ENCODE assay signal across 27 cellular contexts in genomic region chr10:110312206-110312605, GRCh38.
"Had no signal": no experiment of that assay in that cellular context is flagged by ENCODE, and none has a peak within 500 bp of the region (broad histone marks: within the 10 kb centered on the region; RNA-seq: fewer than 3 reads in every experiment).

No MANE protein-coding gene starts in this region.

- H3K4me1 ChIP-seq: adrenal gland, pancreas, thyroid gland, upper lobe of right lung had no signal

- DNase-seq: activated CD4-positive, alpha-beta T cell treated with anti-CD3 and anti-CD28 coated beads for 36 hours; activated CD4-positive, alpha-beta T cell treated with anti-CD3 and anti-CD28 coated beads, Interleukin-2, amount 50 U/mL, for 4 hours; activated CD8-positive, alpha-beta memory T cell treated with anti-CD3 and anti-CD28 coated beads, Interleukin-2, amount 50 U/mL, for 4 hours; activated effector memory CD4-positive, alpha-beta T cell treated with anti-CD3 and anti-CD28 coated beads, Interleukin-2, amount 50 U/mL, for 16 hours; activated naive CD4-positive, alpha-beta T cell treated with anti-CD3 and anti-CD28 coated beads for 36 hours; activated naive CD8-positive, alpha-beta T cell treated with anti-CD3 and anti-CD28 coated beads for 36 hours; activated T-cell treated with anti-CD3 and anti-CD28 coated beads, Interleukin-2, amount 50 U/mL, for 1 hour; adrenal gland; aorta; cortex of kidney; glutamatergic neuron; islet precursor cell; left cardiac atrium; left ventricle myocardium superior; midbrain; naive thymus-derived CD4-positive, alpha-beta T cell; pancreas; stimulated activated CD4-positive, alpha-beta T cell treated with anti-CD3 and anti-CD28 coated beads, Interleukin-1b, Interleukin-23, amount 100 ng/mL, for 48 hours; stimulated activated naive B cell treated with anti-CD40 and anti-IgM and Interleukin-4, amounts not matched to agents 10 μg/mL and 1 μg/mL and 100 μg/mL, for 72 hours; stomach; thyroid gland; upper lobe of right lung had no signal

- H3K4me3 ChIP-seq: adrenal gland, hepatocyte, pancreas, right atrium auricular region, smooth muscle cell, stomach, thyroid gland, upper lobe of right lung had no signal

- H3K27ac Mint-ChIP-seq: activated CD4-positive, alpha-beta T cell treated with anti-CD3 and anti-CD28 coated beads for 36 hours; activated naive CD4-positive, alpha-beta T cell treated with anti-CD3 and anti-CD28 coated beads for 36 hours; activated naive CD8-positive, alpha-beta T cell treated with anti-CD3 and anti-CD28 coated beads for 36 hours; activated T-helper 1 cell treated with anti-CD3 and anti-CD28 coated beads, Interleukin-12 subunit alpha, Interleukin-12 subunit beta, Interleukin-2, Interleukin-4 antibody, amounts not matched to agents 30 ng/mL and 10 ng/mL and 1 ng/mL, durations not matched to agents 14 hours and 24 hours and 36 hours; naive thymus-derived CD4-positive, alpha-beta T cell had no signal

- H3K27me3 Mint-ChIP-seq: stimulated activated naive B cell treated with anti-CD40 and anti-IgM and Interleukin-4, amounts not matched to agents 10 μg/mL and 1 μg/mL and 100 μg/mL, for 72 hours had no signal

- H3K27me3 ChIP-seq: hepatocyte, right atrium auricular region, stomach, thyroid gland, upper lobe of right lung had no signal

- H3K9me3 Mint-ChIP-seq: activated naive CD4-positive, alpha-beta T cell treated with anti-CD3 and anti-CD28 coated beads for 36 hours; activated naive CD8-positive, alpha-beta T cell treated with anti-CD3 and anti-CD28 coated beads for 36 hours; activated T-helper 1 cell treated with anti-CD3 and anti-CD28 coated beads, Interleukin-12 subunit alpha, Interleukin-12 subunit beta, Interleukin-2, Interleukin-4 antibody, amounts not matched to agents 30 ng/mL and 10 ng/mL and 1 ng/mL, durations not matched to agents 14 hours and 24 hours and 36 hours; brain; naive thymus-derived CD4-positive, alpha-beta T cell; stimulated activated naive B cell treated with anti-CD40 and anti-IgM and Interleukin-4, amounts not matched to agents 10 μg/mL and 1 μg/mL and 100 μg/mL, for 72 hours had no signal

- ATAC-seq: activated CD4-positive, alpha-beta T cell treated with anti-CD3 and anti-CD28 coated beads for 36 hours; naive thymus-derived CD4-positive, alpha-beta T cell; stimulated activated naive B cell treated with anti-CD40 and anti-IgM and Interleukin-4, amounts not matched to agents 10 μg/mL and 1 μg/mL and 100 μg/mL, for 72 hours; upper lobe of right lung had no signal

- H3K36me3 ChIP-seq: adrenal gland, pancreas, right atrium auricular region, stomach, thyroid gland, upper lobe of right lung had no signal

- H3K27ac ChIP-seq: adrenal gland, hepatocyte, pancreas, right atrium auricular region, stomach, thyroid gland, upper lobe of right lung had no signal

- H3K4me3 Mint-ChIP-seq: activated CD4-positive, alpha-beta T cell treated with anti-CD3 and anti-CD28 coated beads for 36 hours; activated naive CD4-positive, alpha-beta T cell treated with anti-CD3 and anti-CD28 coated beads for 36 hours; activated naive CD8-positive, alpha-beta T cell treated with anti-CD3 and anti-CD28 coated beads for 36 hours; activated T-helper 1 cell treated with anti-CD3 and anti-CD28 coated beads, Interleukin-12 subunit alpha, Interleukin-12 subunit beta, Interleukin-2, Interleukin-4 antibody, amounts not matched to agents 30 ng/mL and 10 ng/mL and 1 ng/mL, durations not matched to agents 14 hours and 24 hours and 36 hours; brain; naive thymus-derived CD4-positive, alpha-beta T cell; stimulated activated naive B cell treated with anti-CD40 and anti-IgM and Interleukin-4, amounts not matched to agents 10 μg/mL and 1 μg/mL and 100 μg/mL, for 72 hours had no signal

- H3K9me3 ChIP-seq: adrenal gland, pancreas, right atrium auricular region, stomach, thyroid gland, upper lobe of right lung had no signal

- H3K36me3 Mint-ChIP-seq: activated naive CD8-positive, alpha-beta T cell treated with anti-CD3 and anti-CD28 coated beads for 36 hours; brain; naive thymus-derived CD4-positive, alpha-beta T cell; stimulated activated naive B cell treated with anti-CD40 and anti-IgM and Interleukin-4, amounts not matched to agents 10 μg/mL and 1 μg/mL and 100 μg/mL, for 72 hours had no signal
